ENCODE assay signal across 1 cellular context in genomic region chr7:158532093-158532627, GRCh38.
TF ChIP-seq lines count a peak whose summit lies in the region.

No MANE protein-coding gene starts in this region.

TF ChIP-seq in K562, 482 proteins besides CTCF, POLR2A, EP300 and RAD21 (continued from another document):
- TF ChIP-seq RAD51 (IDR thresholded peaks at IDR 0.05; ENCODE audit: borderline replicate concordance, low read depth) (0 out of 2 replicates have a peak, but pooled peaks have one; percentile 28), E2F1 (CRISPR knock-in tag; IDR thresholded peaks at IDR 0.05) (no peak), BHLHE40 (IDR thresholded peaks at IDR 0.05; ENCODE audit: low read length) (peak; percentile 33; the same call in 1 of the 2 replicates), ETS2 (tag; IDR thresholded peaks at IDR 0.05; ENCODE audit: borderline replicate concordance, poor library complexity, severe bottlenecking) (no peak), TRIM25 (IDR thresholded peaks at IDR 0.05; ENCODE audit: borderline replicate concordance) (no peak), NUFIP1 (IDR thresholded peaks at IDR 0.05; ENCODE audit: partially characterized antibody) (no peak), KAT2B (IDR thresholded peaks at IDR 0.05; ENCODE audit: low read depth, low read length) (no peak), HOMEZ (CRISPR knock-in tag; IDR thresholded peaks at IDR 0.05) (no peak), CHD4 (IDR thresholded peaks at IDR 0.05; ENCODE audit: insufficient read depth, insufficient replicate concordance, low read depth, low read length, poor library complexity, severe bottlenecking) (no peak), ZKSCAN1 (IDR thresholded peaks at IDR 0.05; ENCODE audit: low read depth, low read length) (no peak), ZNF134 (CRISPR knock-in tag; conservative IDR thresholded peaks at IDR 0.05) (no peak), TFE3 (CRISPR knock-in tag; IDR thresholded peaks at IDR 0.05) (peak; percentile 27; the same call in 1 of the 2 replicates), ZNF24 (IDR thresholded peaks at IDR 0.05) (no peak), RBM34 (IDR thresholded peaks at IDR 0.05; ENCODE audit: borderline replicate concordance, insufficient read depth, low read length) (no peak)
